Comparison of ENCODE assay signal across 24 cellular contexts in genomic region chr11:36512016-36512415, GRCh38. TPM values are rescaled to one million over a fixed set of nuclear protein-coding genes. Genes with fewer than 3 reads are reported as not detected.
DNase-seq lines count a peak whose midpoint lies in the region; ATAC-seq, FAIRE-seq and TF ChIP-seq lines count a peak whose summit lies in the region.
"Had no signal": no experiment of that assay in that cellular context is flagged by ENCODE, and none has a peak within 500 bp of the region (broad histone marks: within the 10 kb centered on the region; RNA-seq: fewer than 3 reads in every experiment).

No MANE protein-coding gene starts in this region.

- peaks cover 24% of the 10 kb centered on the region for H3K4me1 ChIP-seq in Loucy (ENCODE audit: insufficient read depth, low read length, poor library complexity, severe bottlenecking)
- H3K4me1 ChIP-seq in endothelial cell of umbilical vein (ENCODE audit: control insufficient read depth, extremely low read depth, insufficient read depth, low read length) = peaks cover 16% of the 10 kb centered on the region
- H3K4me1 ChIP-seq in GM23338 (ENCODE audit: insufficient read depth) = no peaks in the 10 kb centered on the region
- no peaks in the 10 kb centered on the region for H3K4me1 ChIP-seq in body of pancreas

- H3K79me2 ChIP-seq in Loucy (ENCODE audit: insufficient read depth, low read length) (peaks cover 22% of the 10 kb centered on the region), endothelial cell of umbilical vein (ENCODE audit: control insufficient read depth, insufficient read depth, low read length) (peaks cover 19% of the 10 kb centered on the region), GM23338 (replicated peaks; ENCODE audit: insufficient read depth) (peaks cover 16% of the 10 kb centered on the region)

- no peak for ATAC-seq in CD4-positive, alpha-beta T cell (ENCODE audit: poor library complexity)
- ATAC-seq in GM23338 (no peak), body of pancreas (no peak)
- ATAC-seq: activated T-cell treated with anti-CD3 and anti-CD28 coated beads, Interleukin-2, amount 50 U/mL, for 72 hours; CD8-positive, alpha-beta T cell had no signal

- CTCF ChIA-PET in CD4-positive, alpha-beta T cell (lab: Charles Lee) = no interaction called here
- CTCF ChIA-PET in endothelial cell of umbilical vein (lab: Charles Lee) = interaction anchor here (0.8 to 1.5 kb wide), 4 partner anchors 19 to 107 kb away, joined by 3 to 6 read pairs (median 4); no protein-coding TSS in a partner anchor

- peak; percentile 74 for FAIRE-seq in endothelial cell of umbilical vein (lab: Jason Lieb, UNC)
- FAIRE-seq: GM18507 had no signal

- H3K36me3 ChIP-seq in Loucy (ENCODE audit: insufficient read depth, low read length) = no peaks in the 10 kb centered on the region
- H3K36me3 ChIP-seq in endothelial cell of umbilical vein (ENCODE audit: control insufficient read depth in 2 of 2, extremely low read depth in 1 of 2, insufficient read depth in 2 of 2, low read length in 2 of 2) = no peaks in the 10 kb centered on the region
- H3K36me3 ChIP-seq in GM23338 (ENCODE audit: insufficient read depth) = no peaks in the 10 kb centered on the region
- no peaks in the 10 kb centered on the region for H3K36me3 ChIP-seq in body of pancreas (replicated peaks in 1 of 2; ENCODE audit: insufficient read depth in 1 of 2, low read depth in 2 of 2)
- H3K36me3 ChIP-seq: cardiac muscle cell, suprapubic skin, uterus had no signal

- no peaks in the 10 kb centered on the region for H3K9me3 ChIP-seq in CD4-positive, alpha-beta T cell (ENCODE audit: control insufficient read depth, low read length)
- peaks cover 4% of the 10 kb centered on the region; the same call in 1 of the 2 replicates for H3K9me3 ChIP-seq in Loucy (ENCODE audit: insufficient read depth, low read depth, low read length)
- H3K9me3 ChIP-seq in endothelial cell of umbilical vein (replicated peaks; ENCODE audit: control insufficient read depth, insufficient read depth, low read length) = no peaks in the 10 kb centered on the region
- no peaks in the 10 kb centered on the region for H3K9me3 ChIP-seq in body of pancreas
- H3K9me3 ChIP-seq: suprapubic skin, uterus had no signal

- H3K9me3 Mint-ChIP-seq in CD4-positive, alpha-beta T cell = no peaks in the 10 kb centered on the region
- H3K9me3 Mint-ChIP-seq in neural crest cell (no peaks in the 10 kb centered on the region), CD14-positive monocyte (peaks cover 0 to 12% (median 5%) of the 10 kb centered on the region in 7 donors), GM23338 (no peaks in the 10 kb centered on the region)
- H3K9me3 Mint-ChIP-seq: CD8-positive, alpha-beta T cell had no signal

- intact Hi-C loops in CD4-positive, alpha-beta T cell (cut with DNase I, micrococcal nuclease) = loop anchor here in 1 of 2 experiments (5.0 kb wide), 1 partner anchor 220 kb away; no protein-coding TSS in a partner anchor
- intact Hi-C loops in endothelial cell of umbilical vein (cut with micrococcal nuclease) = no loop called here
- intact Hi-C loops in CD14-positive monocyte (cut with micrococcal nuclease) = loop anchor here in 1 of 2 donors (5.0 kb wide), 1 partner anchor 220 kb away; no protein-coding TSS in a partner anchor
- intact Hi-C loops in body of pancreas (cut with DNase I) = no loop called here

- no peaks in the 10 kb centered on the region for H3K9me2 ChIP-seq in Loucy (replicated peaks; ENCODE audit: low read depth, low read length)
- no peaks in the 10 kb centered on the region for H3K9me2 ChIP-seq in GM23338 (ENCODE audit: insufficient read depth)

- H2AFZ ChIP-seq in Loucy (ENCODE audit: low read length) (peak overlapping the region; percentile 23; the same call in 1 of the 2 replicates), endothelial cell of umbilical vein (ENCODE audit: low read depth, low read length) (peak overlapping the region; percentile 12), GM23338 (no peak overlapping the region; the same call in 1 of the 2 replicates)

- no peak overlapping the region for H3K4me3 ChIP-seq in Loucy (ENCODE audit: low read length, poor library complexity, severe bottlenecking)
- H3K4me3 ChIP-seq in endothelial cell of umbilical vein (replicated peaks in 1 of 3; ENCODE audit: insufficient read depth in 1 of 3, low read depth in 1 of 3, low read length in 3 of 3) = no peak overlapping the region
- H3K4me3 ChIP-seq in GM23338 = no peak overlapping the region
- no peak overlapping the region for H3K4me3 ChIP-seq in body of pancreas
- H3K4me3 ChIP-seq: cardiac muscle cell, SK-N-MC, suprapubic skin, uterus had no signal

- H3K27me3 Mint-ChIP-seq in CD4-positive, alpha-beta T cell = peaks cover 17% of the 10 kb centered on the region
- H3K27me3 Mint-ChIP-seq in neural crest cell (ENCODE audit: low read depth) (peaks cover 23% of the 10 kb centered on the region), CD14-positive monocyte (ENCODE audit: low read depth in 3 of 3) (peaks cover 0 to 4% (median 2%) of the 10 kb centered on the region in 3 donors), GM23338 (ENCODE audit: insufficient read depth, low read depth, poor library complexity) (peaks cover 9% of the 10 kb centered on the region)

- TF ChIP-seq POLR2A in endothelial cell of umbilical vein (IDR thresholded peaks at IDR 0.05; ENCODE audit: low read depth, low read length) (no peak), body of pancreas (IDR thresholded peaks at IDR 0.05) (no peak)

- dilution Hi-C loops in endothelial cell of umbilical vein (cut with MboI; ENCODE audit: extremely low pct_ligation_motif_present, low sequenced_read_pairs) = no loop called here

- no peaks in the 10 kb centered on the region for H3K9me1 ChIP-seq in endothelial cell of umbilical vein (replicated peaks; ENCODE audit: control insufficient read depth, extremely low read depth, insufficient read depth, low read length)

- WGBS in body of pancreas, 2 donors = 69 to 73% methylated on average over 5 of the region's 5 CpGs

- peaks cover 3% of the 10 kb centered on the region for H3K27me3 ChIP-seq in CD4-positive, alpha-beta T cell (ENCODE audit: control insufficient read depth, insufficient read depth, low read length)
- H3K27me3 ChIP-seq in Loucy (ENCODE audit: insufficient read depth, low read length, poor library complexity, severe bottlenecking) (no peaks in the 10 kb centered on the region), endothelial cell of umbilical vein (ENCODE audit: control insufficient read depth in 2 of 2, insufficient read depth in 2 of 2, low read length in 2 of 2) (no peaks in the 10 kb centered on the region), GM23338 (ENCODE audit: insufficient read depth) (peaks cover 9% of the 10 kb centered on the region; the same call in 1 of the 2 replicates), body of pancreas (no peaks in the 10 kb centered on the region)
- H3K27me3 ChIP-seq: suprapubic skin, uterus had no signal

- H3K4me2 ChIP-seq in Loucy (ENCODE audit: low read depth, low read length, poor library complexity, severe bottlenecking) = no peak overlapping the region
- peak overlapping the region; percentile 30 for H3K4me2 ChIP-seq in endothelial cell of umbilical vein (ENCODE audit: insufficient read depth, low read length)
- no peak overlapping the region for H3K4me2 ChIP-seq in GM23338
- H3K4me2 ChIP-seq: KMS-11 had no signal

- no peak overlapping the region for H3K9ac ChIP-seq in Loucy (ENCODE audit: low read depth, low read length, poor library complexity, severe bottlenecking)
- H3K9ac ChIP-seq in endothelial cell of umbilical vein (replicated peaks; ENCODE audit: extremely low read depth, insufficient read depth, low read length) = no peak overlapping the region
- H3K9ac ChIP-seq: KMS-11 had no signal

- H3K27ac ChIP-seq in CD4-positive, alpha-beta T cell (ENCODE audit: low read depth, low read length) = no peak overlapping the region
- H3K27ac ChIP-seq in endothelial cell of umbilical vein (ENCODE audit: insufficient read depth, low read depth, low read length) (no peak overlapping the region), GM23338 (ENCODE audit: low read depth) (no peak overlapping the region), body of pancreas (no peak overlapping the region)
- H3K27ac ChIP-seq: cardiac muscle cell, KMS-11, SK-N-MC, suprapubic skin, uterus had no signal

- peaks cover 12% of the 10 kb centered on the region for H3K36me3 Mint-ChIP-seq in CD4-positive, alpha-beta T cell (ENCODE audit: low read depth)
- H3K36me3 Mint-ChIP-seq in neural crest cell (ENCODE audit: low read depth) (no peaks in the 10 kb centered on the region), CD14-positive monocyte (no peaks in the 10 kb centered on the region), GM23338 (ENCODE audit: low read depth) (no peaks in the 10 kb centered on the region)
- H3K36me3 Mint-ChIP-seq: memory B cell had no signal

- peak overlapping the region; percentile 38 for H3K4me3 Mint-ChIP-seq in CD4-positive, alpha-beta T cell
- H3K4me3 Mint-ChIP-seq in neural crest cell (peak overlapping the region; percentile 95), CD14-positive monocyte (no peak overlapping the region), GM23338 (no peak overlapping the region)
- H3K4me3 Mint-ChIP-seq: activated T-cell treated with anti-CD3 and anti-CD28 coated beads, Interleukin-2, amount 50 U/mL, for 72 hours; CD8-positive, alpha-beta T cell; memory B cell had no signal

- peaks cover 16% of the 10 kb centered on the region for H4K20me1 ChIP-seq in Loucy (ENCODE audit: insufficient read depth, low read length, poor library complexity, severe bottlenecking)
- H4K20me1 ChIP-seq in endothelial cell of umbilical vein (replicated peaks; ENCODE audit: control insufficient read depth, extremely low read depth, insufficient read depth, low read length) = peaks cover 2% of the 10 kb centered on the region
- no peaks in the 10 kb centered on the region for H4K20me1 ChIP-seq in GM23338 (replicated peaks; ENCODE audit: insufficient read depth)

- H3F3A ChIP-seq in Loucy (ENCODE audit: low read depth) (0 out of 2 replicates have a peak, but pooled peaks cover 5% of the 10 kb centered on the region), GM23338 (replicated peaks; ENCODE audit: low read depth) (no peaks in the 10 kb centered on the region; the same call in 1 of the 2 replicates)

- DNase-seq in CD4-positive, alpha-beta T cell = no peak
- DNase-seq in endothelial cell of umbilical vein (ENCODE audit: low read depth, low spot score) (no peak), neural crest cell (ENCODE audit: low read depth, low spot score) (no peak), CD14-positive monocyte (ENCODE audit: low spot score) (no peak), GM23338 (ENCODE audit: low spot score) (no peak), body of pancreas (no peak)
- DNase-seq: activated CD4-positive, alpha-beta T cell treated with anti-CD3 and anti-CD28 coated beads for 48 hours; activated naive CD4-positive, alpha-beta T cell treated with Interleukin-2 at 50 U/mL for 16 hours; activated T-cell treated with anti-CD3 and anti-CD28 coated beads, Interleukin-2, amount 50 U/mL, for 72 hours; amniotic stem cell; CD8-positive, alpha-beta T cell; DMS 273 treated with DMSO at 0.1 percent for 48 hours; GDM1; NCI-H1436 treated with DMSO at 0.1 percent for 48 hours; NCI-H526; retina; uterus had no signal

- TF ChIP-seq CTCF in CD4-positive, alpha-beta T cell (IDR thresholded peaks at IDR 0.05) = no peak
- no peak for TF ChIP-seq CTCF in Loucy (conservative IDR thresholded peaks at IDR 0.05; ENCODE audit: low read length)
- no peak for TF ChIP-seq CTCF in endothelial cell of umbilical vein (IDR thresholded peaks at IDR 0.05; ENCODE audit: extremely low read depth in 1 of 2, insufficient read depth in 1 of 2, low read depth in 1 of 2, low read length in 2 of 2)
- TF ChIP-seq CTCF in neural crest cell (conservative IDR thresholded peaks at IDR 0.05) = no peak
- no peak for TF ChIP-seq CTCF in CD14-positive monocyte (IDR thresholded peaks at IDR 0.05)
- TF ChIP-seq CTCF in GM23338 (conservative IDR thresholded peaks at IDR 0.05; ENCODE audit: low read depth in 2 of 2) = no peak
- no peak for TF ChIP-seq CTCF in body of pancreas (IDR thresholded peaks at IDR 0.05)

- BruUV-seq in endothelial cell of umbilical vein (replicated peaks; lab: Mats Ljungman, UMichigan) = no TSS peak

- H3K4me1 Mint-ChIP-seq in CD4-positive, alpha-beta T cell (ENCODE audit: low read depth) = peaks cover 24% of the 10 kb centered on the region
- peaks cover 19% of the 10 kb centered on the region for H3K4me1 Mint-ChIP-seq in neural crest cell
- peaks cover 21% of the 10 kb centered on the region for H3K4me1 Mint-ChIP-seq in CD14-positive monocyte
- H3K4me1 Mint-ChIP-seq in GM23338 = peaks cover 10% of the 10 kb centered on the region; the same call in 2 of the 3 replicates

- no peak overlapping the region for H3K27ac Mint-ChIP-seq in CD4-positive, alpha-beta T cell
- H3K27ac Mint-ChIP-seq in neural crest cell (ENCODE audit: unreplicated experiment) (no peak overlapping the region), CD14-positive monocyte (no peak overlapping the region), GM23338 (no peak overlapping the region)
- H3K27ac Mint-ChIP-seq: activated T-cell treated with anti-CD3 and anti-CD28 coated beads, Interleukin-2, amount 50 U/mL, for 72 hours; CD8-positive, alpha-beta T cell; memory B cell had no signal

- POLR2A ChIA-PET in CD4-positive, alpha-beta T cell (lab: Charles Lee) = no interaction called here
- POLR2A ChIA-PET in endothelial cell of umbilical vein (lab: Charles Lee) = no interaction called here

RNA-seq across cellular contexts. Expression of gene TRAF6, which starts 1.9 kb away (rescaled TPM):
- 10 to 100 TPM; 27.9 to 29.0 TPM for total RNA-seq in CD4-positive, alpha-beta T cell
- total RNA-seq in endothelial cell of umbilical vein (13.1 and 14.2 TPM in 2 replicates), neural crest cell (11.6 and 12.9 TPM in 2 replicates), body of pancreas (1 to 10 TPM; 7.5 to 9.2 TPM)
- polyA plus RNA-seq in endothelial cell of umbilical vein (6.0 and 6.6 TPM in 2 replicates), CD14-positive monocyte (1 to 10 TPM; 5.5 to 7.3 TPM), GM23338 (2016; fragmentation: Nextera tagmentation; extraction: Ambion mirVana) (4.2 and 4.4 TPM in 2 replicates)
- polyA plus RNA-seq in endothelial cell of umbilical vein (2011; cell fraction: cytosol; rRNA removed) = 5.8 and 6.8 TPM in 2 replicates
- 11.3 and 12.2 TPM in 2 replicates for polyA plus RNA-seq in endothelial cell of umbilical vein (2011; cell fraction: nucleus; rRNA removed)
- 9.5 and 9.7 TPM in 2 replicates for polyA plus RNA-seq in endothelial cell of umbilical vein (2012)
- 19.7 and 20.3 TPM in 2 replicates for polyA minus RNA-seq in endothelial cell of umbilical vein
- polyA minus RNA-seq in endothelial cell of umbilical vein (2011; cell fraction: cytosol; rRNA and poly(A)+ RNA removed) = 5.7 TPM
- 15.3 and 22.8 TPM in 2 replicates for polyA minus RNA-seq in endothelial cell of umbilical vein (2011; cell fraction: nucleus; rRNA and poly(A)+ RNA removed)
- total RNA-seq in GM23338 (2014; rRNA removed; shearing (Covaris generic)) = 6.4 and 10.5 TPM in 2 replicates

RNA-seq across cellular contexts. Expression of gene RAG1, which starts 55.8 kb away (rescaled TPM):
- under 1 TPM in 1 of 2 experiments, not detected in 1; 0.22 TPM for total RNA-seq in CD4-positive, alpha-beta T cell
- 1.2 and 2.0 TPM in 2 replicates for total RNA-seq in endothelial cell of umbilical vein
- 0.08 and 0.15 TPM in 2 replicates for polyA plus RNA-seq in endothelial cell of umbilical vein
- polyA plus RNA-seq in endothelial cell of umbilical vein (2011; cell fraction: cytosol; rRNA removed) = 0.21 and 0.35 TPM in 2 replicates
- 0.17 and 0.38 TPM in 2 replicates for polyA plus RNA-seq in endothelial cell of umbilical vein (2011; cell fraction: nucleus; rRNA removed)
- 0.90 and 1.1 TPM in 2 replicates for polyA plus RNA-seq in endothelial cell of umbilical vein (2012)
- polyA minus RNA-seq in endothelial cell of umbilical vein = 0.68 and 0.74 TPM in 2 replicates
- not detected for polyA minus RNA-seq in endothelial cell of umbilical vein (2011; cell fraction: cytosol; rRNA and poly(A)+ RNA removed)
- polyA minus RNA-seq in endothelial cell of umbilical vein (2011; cell fraction: nucleus; rRNA and poly(A)+ RNA removed) = 0.38 and 0.58 TPM in 2 replicates
- 0.64 and 0.91 TPM in 2 replicates for total RNA-seq in neural crest cell
- polyA plus RNA-seq in CD14-positive monocyte = under 1 TPM in 1 of 2 donors, not detected in 1; 0.69 TPM
- total RNA-seq in GM23338 (2014; rRNA removed; shearing (Covaris generic)) = 1.1 and 1.4 TPM in 2 replicates
- polyA plus RNA-seq in GM23338 (2016; fragmentation: Nextera tagmentation; extraction: Ambion mirVana) = 0.26 and 0.89 TPM in 2 replicates
- total RNA-seq in body of pancreas = under 1 TPM; 0.33 to 0.52 TPM
- polyA plus RNA-seq: cardiac muscle cell had no signal

Comparison
In these comparisons a context has a peak if more than half of its experiments do, and no peak if none do; other contexts are left out.
1. H3K4me3 Mint-ChIP-seq: peak in CD4-positive, alpha-beta T cell (single experiment) and neural crest cell (single experiment); none in CD14-positive monocyte (0 of 2) and GM23338 (single experiment).